Comparison of ENCODE assay signal across 8 cellular contexts in the genomic region with DNA sequence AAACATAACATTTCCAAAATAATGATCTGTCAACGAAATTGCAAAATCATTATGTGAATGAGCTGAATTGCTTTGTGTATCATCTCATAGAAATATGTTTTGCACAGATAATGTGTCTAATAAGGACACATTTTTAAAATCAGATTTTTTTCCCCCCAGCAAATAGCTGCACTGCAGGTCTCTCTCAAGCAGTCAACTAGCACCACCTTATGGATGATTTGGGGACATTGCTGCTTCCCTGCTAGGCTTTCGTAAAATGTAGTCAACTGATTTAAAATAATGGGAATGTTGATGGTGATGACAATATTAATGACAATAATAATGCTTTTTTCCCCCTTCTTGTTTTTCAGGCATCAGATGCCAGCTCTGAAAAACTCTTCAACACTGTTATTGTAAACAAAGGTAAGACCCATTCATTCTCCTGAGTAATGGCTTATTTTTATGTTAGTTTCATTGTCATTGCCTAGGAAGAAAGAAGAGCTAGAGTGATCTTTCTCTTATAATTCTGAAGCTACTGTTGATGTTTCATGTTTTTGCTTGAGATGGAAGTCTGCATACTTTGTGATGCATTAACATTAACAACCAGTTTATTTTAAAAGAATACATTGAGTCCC.
A peak's percentile ranks its signal among the peaks of the same experiment; 100 is the strongest.
DNase-seq lines count a peak whose midpoint lies in the region; ATAC-seq, FAIRE-seq and TF ChIP-seq lines count a peak whose summit lies in the region.

No MANE protein-coding gene starts in this region.

- peak overlapping the region; percentile 87 for H3K4me2 ChIP-seq in GM23338

- no peaks in the 10 kb centered on the region for H3K36me3 Mint-ChIP-seq in CD4-positive, CD25-positive, alpha-beta regulatory T cell
- H3K36me3 Mint-ChIP-seq in GM23338 (ENCODE audit: low read depth), result peaks cover 39% of the 10 kb centered on the region

- no peaks in the 10 kb centered on the region for H3K9me3 ChIP-seq in CD4-positive, CD25-positive, alpha-beta regulatory T cell (ENCODE audit: control insufficient read depth in 2 of 2, low read length in 2 of 2)
- H3K9me3 ChIP-seq in liver (ENCODE audit: control insufficient read depth in 4 of 4, low read length in 3 of 4) (no peaks in the 10 kb centered on the region), aorta (ENCODE audit: control insufficient read depth, low read length) (no peaks in the 10 kb centered on the region)

- peak overlapping the region in 1 of 4 donors; percentile 47 for H3K4me3 Mint-ChIP-seq in CD4-positive, CD25-positive, alpha-beta regulatory T cell
- H3K4me3 Mint-ChIP-seq in GM23338, result no peak overlapping the region

- peaks cover 69% of the 10 kb centered on the region for H3K79me2 ChIP-seq in GM23338 (replicated peaks; ENCODE audit: insufficient read depth)

- peaks cover 12% of the 10 kb centered on the region; the same call in 1 of the 2 replicates for H4K20me1 ChIP-seq in GM23338 (replicated peaks; ENCODE audit: insufficient read depth)

- H2AFZ ChIP-seq in GM23338, result no peak overlapping the region

- peaks cover 0 to 13% (median 7%) of the 10 kb centered on the region in 4 donors for H3K4me1 Mint-ChIP-seq in CD4-positive, CD25-positive, alpha-beta regulatory T cell
- peaks cover 1% of the 10 kb centered on the region for H3K4me1 Mint-ChIP-seq in GM23338

- no peak overlapping the region for H3K27ac ChIP-seq in CD4-positive, CD25-positive, alpha-beta regulatory T cell (ENCODE audit: insufficient read depth, low read length, poor library complexity, severe bottlenecking)
- H3K27ac ChIP-seq in GM23338 (ENCODE audit: low read depth), result no peak overlapping the region
- no peak overlapping the region for H3K27ac ChIP-seq in liver (ENCODE audit: low read depth in 1 of 2, low read length in 2 of 2)
- no peak overlapping the region for H3K27ac ChIP-seq in aorta (ENCODE audit: low read depth in 1 of 2, low read length in 2 of 2)

- peaks cover 13% of the 10 kb centered on the region for H3K27me3 ChIP-seq in CD4-positive, CD25-positive, alpha-beta regulatory T cell (ENCODE audit: control insufficient read depth, insufficient read depth, low read length)
- H3K27me3 ChIP-seq in GM23338 (ENCODE audit: insufficient read depth), result peaks cover 14% of the 10 kb centered on the region
- no peaks in the 10 kb centered on the region for H3K27me3 ChIP-seq in bronchial epithelial cell (ENCODE audit: control insufficient read depth, insufficient read depth, low read length)
- H3K27me3 ChIP-seq in liver (ENCODE audit: control insufficient read depth in 4 of 4, insufficient read depth in 4 of 4, low read length in 3 of 4), result no peaks in the 10 kb centered on the region
- H3K27me3 ChIP-seq in aorta (ENCODE audit: control insufficient read depth in 1 of 2, insufficient read depth in 2 of 2, low read length in 1 of 2), result no peaks in the 10 kb centered on the region

- peak; percentile 98 to 99 for TF ChIP-seq RAD21 in liver (IDR thresholded peaks at IDR 0.05)

- ATAC-seq in CD4-positive, CD25-positive, alpha-beta regulatory T cell (ENCODE audit: low read depth in 2 of 2), result no peak
- ATAC-seq in GM23338, result no peak
- ATAC-seq in aorta (ENCODE audit: low FRiP score), result no peak
- ATAC-seq in HG02623 (IDR thresholded peaks at IDR 0.05; ENCODE audit: unreplicated experiment), result no peak
- ATAC-seq in HG03571 (IDR thresholded peaks at IDR 0.05; ENCODE audit: unreplicated experiment), result no peak

- DNase-seq in CD4-positive, CD25-positive, alpha-beta regulatory T cell, result peak in 2 of 3 donors; percentile 12 to 31
- peak; percentile 72 for DNase-seq in GM23338 (ENCODE audit: low spot score)
- peak; percentile 56 for DNase-seq in NCI-H345 (lab: John Stamatoyannopoulos, UW)
- DNase-seq in bronchial epithelial cell (ENCODE audit: low read depth), result peak; percentile 66
- DNase-seq in aorta, result no peak

- no peaks in the 10 kb centered on the region for H3K9me2 ChIP-seq in GM23338 (ENCODE audit: insufficient read depth)

- H3K4me1 ChIP-seq in CD4-positive, CD25-positive, alpha-beta regulatory T cell (ENCODE audit: control insufficient read depth, insufficient read depth, low read length, poor library complexity, severe bottlenecking), result peaks cover 9% of the 10 kb centered on the region
- H3K4me1 ChIP-seq in GM23338 (ENCODE audit: insufficient read depth) (peaks cover 59% of the 10 kb centered on the region), liver (ENCODE audit: control insufficient read depth in 4 of 4, insufficient read depth in 4 of 4, low read length in 3 of 4) (peaks cover 0 to 30% (median 18%) of the 10 kb centered on the region in 4 donors), aorta (ENCODE audit: control insufficient read depth in 1 of 2, insufficient read depth in 2 of 2, low read length in 2 of 2) (no peaks in the 10 kb centered on the region)

- peaks cover 28% of the 10 kb centered on the region for H3K27me3 Mint-ChIP-seq in CD4-positive, CD25-positive, alpha-beta regulatory T cell
- H3K27me3 Mint-ChIP-seq in GM23338 (ENCODE audit: insufficient read depth, low read depth, poor library complexity), result peaks cover 15% of the 10 kb centered on the region

- TF ChIP-seq CTCF in GM23338 (conservative IDR thresholded peaks at IDR 0.05; ENCODE audit: low read depth in 2 of 2), result peak; percentile 87 to 98
- TF ChIP-seq CTCF in bronchial epithelial cell (IDR thresholded peaks at IDR 0.05; ENCODE audit: insufficient read depth, low read length, severe bottlenecking), result peak; percentile 71
- TF ChIP-seq CTCF in liver (IDR thresholded peaks at IDR 0.05; ENCODE audit: low read depth, low read length, missing input control), result peak; percentile 94

- no peak overlapping the region for H3K27ac Mint-ChIP-seq in CD4-positive, CD25-positive, alpha-beta regulatory T cell
- H3K27ac Mint-ChIP-seq in GM23338, result no peak overlapping the region

- FAIRE-seq in bronchial epithelial cell (lab: Jason Lieb, UNC), result no peak

- no peaks in the 10 kb centered on the region for H3K36me3 ChIP-seq in CD4-positive, CD25-positive, alpha-beta regulatory T cell (ENCODE audit: control insufficient read depth, insufficient read depth, low read length)
- no peaks in the 10 kb centered on the region for H3K36me3 ChIP-seq in GM23338 (ENCODE audit: insufficient read depth)
- peaks cover 3% of the 10 kb centered on the region for H3K36me3 ChIP-seq in bronchial epithelial cell (ENCODE audit: control insufficient read depth, insufficient read depth, low read length)
- no peaks in the 10 kb centered on the region for H3K36me3 ChIP-seq in liver (ENCODE audit: control insufficient read depth in 4 of 4, insufficient read depth in 3 of 4, low read depth in 1 of 4, low read length in 3 of 4)
- peaks cover 0 to 1% of the 10 kb centered on the region in 2 donors for H3K36me3 ChIP-seq in aorta (ENCODE audit: control insufficient read depth in 1 of 2, insufficient read depth in 2 of 2, low read length in 1 of 2)

- peaks cover 0 to 3% (median 0%) of the 10 kb centered on the region in 7 donors for H3K9me3 Mint-ChIP-seq in CD4-positive, CD25-positive, alpha-beta regulatory T cell
- peaks cover 3% of the 10 kb centered on the region; the same call in 1 of the 3 replicates for H3K9me3 Mint-ChIP-seq in GM23338

- H3F3A ChIP-seq in GM23338 (replicated peaks; ENCODE audit: low read depth), result 0 out of 2 replicates have a peak, but pooled peaks cover 3% of the 10 kb centered on the region

- no peak overlapping the region for H3K4me3 ChIP-seq in CD4-positive, CD25-positive, alpha-beta regulatory T cell (ENCODE audit: low read depth, low read length)
- peak overlapping the region; percentile 78 for H3K4me3 ChIP-seq in GM23338
- H3K4me3 ChIP-seq in bronchial epithelial cell (ENCODE audit: low read depth, low read length), result no peak overlapping the region
- H3K4me3 ChIP-seq in liver (ENCODE audit: low read depth in 1 of 3, low read length in 3 of 3), result no peak overlapping the region
- no peak overlapping the region for H3K4me3 ChIP-seq in aorta (ENCODE audit: low read length in 2 of 2)

- H3K9ac ChIP-seq in liver (ENCODE audit: low read depth in 1 of 2, low read length in 2 of 2), result peak overlapping the region in 1 of 2 donors; percentile 5

- intact Hi-C loops in aorta (cut with DNase I), result loop anchor here (5.0 kb wide), 4 partner anchors 311 to 656 kb away; no protein-coding TSS in a partner anchor

- WGBS in liver, result 15% methylated on average over 2 of the region's 2 CpGs
- WGBS in aorta, 2 donors, result 9 to 10% methylated on average over 2 of the region's 2 CpGs

TF ChIP-seq in GM23338, 12 proteins besides CTCF, POLR2A, EP300 and RAD21 (continues in another document):
- TF ChIP-seq NANOG (IDR thresholded peaks at IDR 0.05; ENCODE audit: borderline replicate concordance) (no peak), CREB1 (CRISPR knock-in tag; IDR thresholded peaks at IDR 0.05; ENCODE audit: low read depth) (no peak)

TF ChIP-seq in liver, 16 proteins besides CTCF, POLR2A, EP300 and RAD21 (continues in another document):
- TF ChIP-seq HNF4A (conservative IDR thresholded peaks at IDR 0.05), result no peak
- no peak for TF ChIP-seq SP1 (IDR thresholded peaks at IDR 0.05)
- TF ChIP-seq, protein P1, sequence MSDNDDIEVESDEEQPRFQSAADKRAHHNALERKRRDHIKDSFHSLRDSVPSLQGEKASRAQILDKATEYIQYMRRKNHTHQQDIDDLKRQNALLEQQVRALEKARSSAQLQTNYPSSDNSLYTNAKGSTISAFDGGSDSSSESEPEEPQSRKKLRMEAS (IDR thresholded peaks at IDR 0.05), result no peak
- TF ChIP-seq, protein P2, sequence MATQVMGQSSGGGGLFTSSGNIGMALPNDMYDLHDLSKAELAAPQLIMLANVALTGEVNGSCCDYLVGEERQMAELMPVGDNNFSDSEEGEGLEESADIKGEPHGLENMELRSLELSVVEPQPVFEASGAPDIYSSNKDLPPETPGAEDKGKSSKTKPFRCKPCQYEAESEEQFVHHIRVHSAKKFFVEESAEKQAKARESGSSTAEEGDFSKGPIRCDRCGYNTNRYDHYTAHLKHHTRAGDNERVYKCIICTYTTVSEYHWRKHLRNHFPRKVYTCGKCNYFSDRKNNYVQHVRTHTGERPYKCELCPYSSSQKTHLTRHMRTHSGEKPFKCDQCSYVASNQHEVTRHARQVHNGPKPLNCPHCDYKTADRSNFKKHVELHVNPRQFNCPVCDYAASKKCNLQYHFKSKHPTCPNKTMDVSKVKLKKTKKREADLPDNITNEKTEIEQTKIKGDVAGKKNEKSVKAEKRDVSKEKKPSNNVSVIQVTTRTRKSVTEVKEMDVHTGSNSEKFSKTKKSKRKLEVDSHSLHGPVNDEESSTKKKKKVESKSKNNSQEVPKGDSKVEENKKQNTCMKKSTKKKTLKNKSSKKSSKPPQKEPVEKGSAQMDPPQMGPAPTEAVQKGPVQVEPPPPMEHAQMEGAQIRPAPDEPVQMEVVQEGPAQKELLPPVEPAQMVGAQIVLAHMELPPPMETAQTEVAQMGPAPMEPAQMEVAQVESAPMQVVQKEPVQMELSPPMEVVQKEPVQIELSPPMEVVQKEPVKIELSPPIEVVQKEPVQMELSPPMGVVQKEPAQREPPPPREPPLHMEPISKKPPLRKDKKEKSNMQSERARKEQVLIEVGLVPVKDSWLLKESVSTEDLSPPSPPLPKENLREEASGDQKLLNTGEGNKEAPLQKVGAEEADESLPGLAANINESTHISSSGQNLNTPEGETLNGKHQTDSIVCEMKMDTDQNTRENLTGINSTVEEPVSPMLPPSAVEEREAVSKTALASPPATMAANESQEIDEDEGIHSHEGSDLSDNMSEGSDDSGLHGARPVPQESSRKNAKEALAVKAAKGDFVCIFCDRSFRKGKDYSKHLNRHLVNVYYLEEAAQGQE (IDR thresholded peaks at IDR 0.05), result no peak
- no peak for TF ChIP-seq HNF4G (IDR thresholded peaks at IDR 0.05)

Comparison
In these comparisons a context has a peak if more than half of its experiments do, and no peak if none do; other contexts are left out.
1. DNase-seq: peak in CD4-positive, CD25-positive, alpha-beta regulatory T cell (2 of 3), GM23338 (single experiment), NCI-H345 (single experiment) and bronchial epithelial cell (single experiment); none in aorta (0 of 2).
2. Peak in every context shown above with its lines, with median percentiles within 50 percentile points of each other: CTCF ChIP-seq.